ENCODE assay signal across 10 cellular contexts in genomic region chr3:58998476-58999117, GRCh38. TPM values are rescaled to one million over a fixed set of nuclear protein-coding genes. Genes with fewer than 3 reads are reported as not detected.
A peak's percentile ranks its signal among the peaks of the same experiment; 100 is the strongest.
DNase-seq lines count a peak whose midpoint lies in the region; ATAC-seq, FAIRE-seq and TF ChIP-seq lines count a peak whose summit lies in the region.
"Had no signal": no experiment of that assay in that cellular context is flagged by ENCODE, and none has a peak within 500 bp of the region (broad histone marks: within the 10 kb centered on the region; RNA-seq: fewer than 3 reads in every experiment).

No MANE protein-coding gene starts in this region.

- no peaks in the 10 kb centered on the region for H3K36me3 ChIP-seq in RWPE2 (ENCODE audit: low read depth)
- H3K36me3 ChIP-seq: neutrophil had no signal

- H3K36me3 Mint-ChIP-seq in endothelial cell (ENCODE audit: low read depth, unreplicated experiment), result no peaks in the 10 kb centered on the region

- no peak for TF ChIP-seq CTCF in RWPE2 (IDR thresholded peaks at IDR 0.05; ENCODE audit: poor library complexity, severe bottlenecking)
- no peak for TF ChIP-seq CTCF in endothelial cell (IDR thresholded peaks at IDR 0.05; ENCODE audit: unreplicated experiment)

- no peak overlapping the region for H3K4me3 ChIP-seq in RWPE2 (ENCODE audit: severe bottlenecking)

- no peaks in the 10 kb centered on the region for H3K27me3 Mint-ChIP-seq in endothelial cell (ENCODE audit: unreplicated experiment)

- peak; percentile 36 for DNase-seq in stimulated activated CD4-positive, alpha-beta T cell treated with anti-CD3 and anti-CD28 coated beads, Interleukin-15, amount 100 ng/mL, for 24 hours
- DNase-seq in stimulated activated CD4-positive, alpha-beta T cell treated with anti-CD3 and anti-CD28 coated beads, Interleukin-4, amount 100 ng/mL, for 1 hour, result no peak
- DNase-seq in RWPE2 (ENCODE audit: low spot score) (peak; percentile 85), fibroblast of the conjunctiva (ENCODE audit: low read depth) (peak; percentile 81), urothelium cell line (ENCODE audit: low spot score) (peak; percentile 81), endothelial cell (ENCODE audit: low spot score) (no peak), NCI-H748 treated with DMSO at 0.1 percent for 48 hours (lab: John Stamatoyannopoulos, UW) (no peak)
- DNase-seq: central memory CD4-positive, alpha-beta T cell had no signal

- peaks cover 17% of the 10 kb centered on the region for H3K4me1 ChIP-seq in RWPE2 (ENCODE audit: insufficient read depth, poor library complexity, severe bottlenecking)

- peak overlapping the region; percentile 76 for H3K27ac ChIP-seq in RWPE2 (ENCODE audit: poor library complexity, severe bottlenecking)
- H3K27ac ChIP-seq: neutrophil had no signal

- no peaks in the 10 kb centered on the region for H3K27me3 ChIP-seq in RWPE2 (ENCODE audit: insufficient read depth, poor library complexity, severe bottlenecking)

- H3K9me3 Mint-ChIP-seq in endothelial cell (ENCODE audit: unreplicated experiment), result no peaks in the 10 kb centered on the region

- H3K4me3 Mint-ChIP-seq in endothelial cell (ENCODE audit: unreplicated experiment), result no peak overlapping the region

- no peaks in the 10 kb centered on the region for H3K4me1 Mint-ChIP-seq in endothelial cell (ENCODE audit: unreplicated experiment)

- no peaks in the 10 kb centered on the region for H3K9me3 ChIP-seq in RWPE2 (ENCODE audit: severe bottlenecking)
- H3K9me3 ChIP-seq: neutrophil had no signal

- no peak overlapping the region for H3K27ac Mint-ChIP-seq in endothelial cell (ENCODE audit: unreplicated experiment)

- peak; percentile 98 for ATAC-seq in RWPE2 (ENCODE audit: low read depth)
- ATAC-seq in GM19452 (IDR thresholded peaks at IDR 0.05; ENCODE audit: unreplicated experiment), result no peak

- FAIRE-seq in urothelium cell line (lab: Jason Lieb, UNC), result peak; percentile 77

RNA-seq across cellular contexts. Expression of gene CFAP20DC, which starts 51.2 kb away (rescaled TPM):
- 4.2 TPM for total RNA-seq in endothelial cell (ENCODE audit: unreplicated experiment)

Comparison
In these comparisons a context has a peak if more than half of its experiments do, and no peak if none do; other contexts are left out.
1. DNase-seq: peak in stimulated activated CD4-positive, alpha-beta T cell treated with anti-CD3 and anti-CD28 coated beads, Interleukin-15, amount 100 ng/mL, for 24 hours (single experiment), RWPE2 (single experiment), fibroblast of the conjunctiva (single experiment) and urothelium cell line (single experiment); none in stimulated activated CD4-positive, alpha-beta T cell treated with anti-CD3 and anti-CD28 coated beads, Interleukin-4, amount 100 ng/mL, for 1 hour (single experiment), endothelial cell (single experiment) and NCI-H748 treated with DMSO at 0.1 percent for 48 hours (single experiment).